Comparison of ENCODE assay signal across 8 cellular contexts in the genomic region with DNA sequence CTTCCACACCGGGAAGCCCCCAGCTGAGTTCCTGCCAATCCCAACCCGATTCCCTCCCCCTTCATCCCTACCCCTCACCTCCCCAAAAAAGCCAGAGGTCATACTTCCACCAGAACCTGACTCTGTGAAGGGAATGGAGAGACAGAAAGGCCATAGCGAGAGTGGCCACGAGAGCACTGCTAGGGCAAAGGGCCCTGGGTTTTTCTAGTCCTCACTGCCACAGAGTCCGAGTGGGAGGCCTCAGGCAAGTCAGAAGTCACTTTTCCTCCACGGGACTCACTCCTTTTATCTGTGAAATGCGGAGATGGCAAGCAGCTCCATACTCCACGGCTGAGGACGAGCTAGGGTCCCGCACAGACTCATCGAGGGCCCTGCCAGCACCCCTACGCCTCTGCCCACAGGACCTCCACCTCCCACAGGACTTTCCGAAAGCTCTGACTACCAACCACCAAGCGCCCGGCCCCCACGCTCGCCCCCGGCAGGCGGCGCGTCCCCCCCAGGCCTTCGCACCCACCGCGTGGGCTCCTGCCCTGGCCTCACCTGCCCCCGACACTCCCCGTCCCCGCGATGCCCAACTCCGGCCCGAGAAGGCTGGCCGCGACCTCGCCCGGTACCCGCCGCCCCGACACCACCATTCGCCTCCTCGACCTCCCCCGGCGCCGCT. TPM values are rescaled to one million over a fixed set of nuclear protein-coding genes. Genes with fewer than 3 reads are reported as not detected.
DNase-seq lines count a peak whose midpoint lies in the region; ATAC-seq and TF ChIP-seq lines count a peak whose summit lies in the region.

No MANE protein-coding gene starts in this region.

- H3K27me3 ChIP-seq in SJCRH30: no peaks in the 10 kb centered on the region

- intact Hi-C loops in cardiac septum (cut with DNase I): loop anchor here (5.0 kb wide), 1 partner anchor 86 kb away; no protein-coding TSS in a partner anchor

- H3K36me3 Mint-ChIP-seq in activated naive CD4-positive, alpha-beta T cell treated with anti-CD3 and anti-CD28 coated beads, Interleukin-2, amount 50 U/mL, for 72 hours: peaks cover 41 to 42% of the 10 kb centered on the region in 2 donors

- peak overlapping the region; percentile 90 for H3K4me3 ChIP-seq in SJCRH30

- H3K36me3 ChIP-seq in SJCRH30: peaks cover 14% of the 10 kb centered on the region

- peaks cover 7 to 8% of the 10 kb centered on the region in 2 donors for H3K9me3 Mint-ChIP-seq in activated naive CD4-positive, alpha-beta T cell treated with anti-CD3 and anti-CD28 coated beads, Interleukin-2, amount 50 U/mL, for 72 hours

- TF ChIP-seq CTCF in GM12873 (IDR thresholded peaks at IDR 0.05; ENCODE audit: insufficient read depth, low read depth, low read length, missing control alignments): peak; percentile 11

- no peaks in the 10 kb centered on the region for H3K9me3 ChIP-seq in SJCRH30 (replicated peaks)

- H3K27ac ChIP-seq in SJCRH30: peak overlapping the region; percentile 66

- H3K4me1 ChIP-seq in SJCRH30: peaks cover 12% of the 10 kb centered on the region

- ATAC-seq in HG02759 (IDR thresholded peaks at IDR 0.05; ENCODE audit: unreplicated experiment): peak; percentile 9
- ATAC-seq in activated naive CD4-positive, alpha-beta T cell treated with anti-CD3 and anti-CD28 coated beads, Interleukin-2, amount 50 U/mL, for 72 hours: peak; percentile 36 to 39

- DNase-seq in SJCRH30: peak; percentile 32 to 42
- DNase-seq in activated naive CD4-positive, alpha-beta T cell treated with anti-CD3 and anti-CD28 coated beads, Interleukin-2, amount 50 U/mL, for 72 hours (ENCODE audit: low spot score in 2 of 2): peak; percentile 47 to 63
- peak; percentile 78 for DNase-seq in cardiac septum (ENCODE audit: low spot score)
- DNase-seq in retina: peak; percentile 51
- DNase-seq in DMS153 treated with DMSO at 0.1 percent for 48 hours (lab: John Stamatoyannopoulos, UW; ENCODE audit: unreplicated experiment): no peak
- DNase-seq in superior temporal gyrus (ENCODE audit: extremely low spot score): no peak

- H3K27ac Mint-ChIP-seq in activated naive CD4-positive, alpha-beta T cell treated with anti-CD3 and anti-CD28 coated beads, Interleukin-2, amount 50 U/mL, for 72 hours: peak overlapping the region; percentile 95 to 97

RNA-seq across cellular contexts. Expression of a gene that starts 0.8 kb away (rescaled TPM):
- total RNA-seq in SJCRH30 (2014; rRNA removed; shearing (Covaris generic)): 129 and 155 TPM in 2 replicates
- total RNA-seq in activated naive CD4-positive, alpha-beta T cell treated with anti-CD3 and anti-CD28 coated beads, Interleukin-2, amount 50 U/mL, for 72 hours: 100 to 1,000 TPM; 106 to 141 TPM
- 217 TPM for total RNA-seq in cardiac septum

Comparison
In these comparisons a context has a peak if more than half of its experiments do, and no peak if none do; other contexts are left out.
1. DNase-seq: peak in SJCRH30 (2 of 2), activated naive CD4-positive, alpha-beta T cell treated with anti-CD3 and anti-CD28 coated beads, Interleukin-2, amount 50 U/mL, for 72 hours (2 of 2), cardiac septum (single experiment) and retina (single experiment); none in DMS153 treated with DMSO at 0.1 percent for 48 hours (single experiment) and superior temporal gyrus (single experiment).